Comparison of ENCODE assay signal across 22 cellular contexts in genomic region chr11:9249252-9249651, GRCh38.
"Had no signal": no experiment of that assay in that cellular context is flagged by ENCODE, and none has a peak within 500 bp of the region (broad histone marks: within the 10 kb centered on the region; RNA-seq: fewer than 3 reads in every experiment).

No MANE protein-coding gene starts in this region.

- H3K4me3 ChIP-seq: dorsolateral prefrontal cortex, gastrocnemius medialis, mucosa of descending colon, pancreas, smooth muscle cell, suprapubic skin, thyroid gland had no signal

- H3K4me3 Mint-ChIP-seq: type B pancreatic cell had no signal

- H3K27me3 ChIP-seq: dorsolateral prefrontal cortex, gastrocnemius medialis, pancreas, suprapubic skin, thyroid gland had no signal

- DNase-seq: cortex of kidney; dorsolateral prefrontal cortex; effector CD8-positive, alpha-beta T cell; gastrocnemius medialis; glutamatergic neuron; islet precursor cell; mucosa of descending colon; occipital lobe; pancreas; right cardiac atrium; stimulated activated CD4-positive, alpha-beta T cell treated with anti-CD3 and anti-CD28 coated beads, Interleukin-2, amount 100 ng/mL, for 48 hours; stimulated activated CD8-positive, alpha-beta memory T cell treated with anti-CD3 and anti-CD28 coated beads, Interleukin-4, amount 100 ng/mL, for 48 hours; stimulated activated naive CD8-positive, alpha-beta T cell treated with anti-CD3 and anti-CD28 coated beads, Interleukin-15, Interleukin-2, amounts not matched to agents 100 U/mL and 50 U/mL, for 24 hours; thyroid gland had no signal

- H3K4me2 ChIP-seq: smooth muscle cell had no signal

- H3K9me3 Mint-ChIP-seq: natural killer cell treated with Interleukin-12 subunit alpha and Interleukin-12 subunit beta and Interleukin-15 and Interleukin-18, amount 100 ng/mL, for 72 hours; stimulated activated effector memory CD8-positive, alpha-beta T cell treated with anti-CD3 and anti-CD28 coated beads, Interleukin-12 subunit alpha, Interleukin-12 subunit beta, amount 100 ng/mL, for 72 hours; type B pancreatic cell had no signal

- H3K36me3 ChIP-seq: gastrocnemius medialis, pancreas, suprapubic skin, thyroid gland had no signal

- H3K27me3 Mint-ChIP-seq: natural killer cell treated with Interleukin-12 subunit alpha and Interleukin-12 subunit beta and Interleukin-15 and Interleukin-18, amount 100 ng/mL, for 72 hours; progenitor cell of endocrine pancreas; type B pancreatic cell had no signal

- ATAC-seq: esophagus mucosa, gastrocnemius medialis, left lobe of liver, mucosa of descending colon, pancreas, right cardiac atrium had no signal

- H3K4me1 ChIP-seq: pancreas had no signal

- H3K27ac ChIP-seq: gastrocnemius medialis, pancreas, suprapubic skin, thyroid gland had no signal

- H3K9me3 ChIP-seq: gastrocnemius medialis, mucosa of descending colon, pancreas, suprapubic skin, thyroid gland had no signal

- H3K36me3 Mint-ChIP-seq: natural killer cell treated with Interleukin-12 subunit alpha and Interleukin-12 subunit beta and Interleukin-15 and Interleukin-18, amount 100 ng/mL, for 72 hours had no signal

- H3K27ac Mint-ChIP-seq: progenitor cell of endocrine pancreas; stimulated activated effector memory CD8-positive, alpha-beta T cell treated with anti-CD3 and anti-CD28 coated beads, Interleukin-12 subunit alpha, Interleukin-12 subunit beta, amount 100 ng/mL, for 72 hours; type B pancreatic cell had no signal
